ENCODE assay signal across 1 cellular context in the genomic region with DNA sequence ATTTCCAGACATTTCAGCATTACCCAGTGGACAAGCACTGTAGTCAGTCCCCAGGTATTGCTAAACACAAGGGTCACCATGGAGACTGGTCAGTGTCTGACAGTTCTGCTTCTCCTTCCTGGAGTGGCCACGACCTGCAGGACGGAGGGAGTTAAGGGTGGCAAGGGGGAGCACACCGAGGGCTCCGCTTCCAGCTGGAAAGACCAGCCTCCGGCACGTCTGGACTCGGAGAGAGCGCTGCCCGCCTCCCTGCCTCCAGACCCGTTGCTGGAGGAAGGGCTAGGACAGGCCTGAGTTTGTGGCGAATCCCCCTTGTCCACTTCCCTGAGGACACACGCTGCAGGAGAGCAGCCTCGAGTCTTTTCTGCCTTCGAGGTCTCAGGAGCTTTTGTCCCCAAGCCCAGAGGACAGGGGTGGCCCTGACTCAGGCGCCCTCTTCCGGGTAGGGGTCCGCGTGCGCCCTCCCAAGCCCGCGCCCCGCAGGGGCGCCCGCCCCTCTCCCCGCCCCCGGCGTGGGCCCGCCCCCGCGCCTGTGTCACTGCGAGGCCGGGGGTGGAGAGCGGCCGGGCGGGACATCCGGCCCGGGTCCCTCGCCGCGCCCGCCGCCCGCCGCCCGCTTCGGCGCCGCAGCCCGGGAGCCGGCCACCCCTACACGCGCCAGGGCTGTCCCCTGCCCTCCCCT.
A peak's percentile ranks its signal among the peaks of the same experiment; 100 is the strongest.
TF ChIP-seq lines count a peak whose summit lies in the region.

A gene with protein sequence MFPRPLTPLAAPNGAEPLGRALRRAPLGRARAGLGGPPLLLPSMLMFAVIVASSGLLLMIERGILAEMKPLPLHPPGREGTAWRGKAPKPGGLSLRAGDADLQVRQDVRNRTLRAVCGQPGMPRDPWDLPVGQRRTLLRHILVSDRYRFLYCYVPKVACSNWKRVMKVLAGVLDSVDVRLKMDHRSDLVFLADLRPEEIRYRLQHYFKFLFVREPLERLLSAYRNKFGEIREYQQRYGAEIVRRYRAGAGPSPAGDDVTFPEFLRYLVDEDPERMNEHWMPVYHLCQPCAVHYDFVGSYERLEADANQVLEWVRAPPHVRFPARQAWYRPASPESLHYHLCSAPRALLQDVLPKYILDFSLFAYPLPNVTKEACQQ (plus strand): TSS at position 562 of the 682 bp plus-strand sequence. CDS start 230 bp downstream, outside the sequence.

TF ChIP-seq in H1, 55 proteins besides CTCF, POLR2A, EP300 and RAD21 (continued from another document):
- TF ChIP-seq CTBP2 (IDR thresholded peaks at IDR 0.05; ENCODE audit: borderline replicate concordance, insufficient read depth, insufficient read length, low read length): no peak
- TF ChIP-seq SIN3A (conservative IDR thresholded peaks at IDR 0.05 in 1 of 2, IDR thresholded peaks at IDR 0.05 in 1 of 2; ENCODE audit: low read depth in 1 of 2, low read length in 2 of 2): peak in 1 of 2 experiments; percentile 52; a peak in 1 of 4 replicates
- TF ChIP-seq, protein P1, sequence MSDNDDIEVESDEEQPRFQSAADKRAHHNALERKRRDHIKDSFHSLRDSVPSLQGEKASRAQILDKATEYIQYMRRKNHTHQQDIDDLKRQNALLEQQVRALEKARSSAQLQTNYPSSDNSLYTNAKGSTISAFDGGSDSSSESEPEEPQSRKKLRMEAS (IDR thresholded peaks at IDR 0.05): 0 out of 2 replicates have a peak, but pooled peaks have one; percentile 44
